Comparison of ENCODE assay signal across 8 cellular contexts in genomic region chr19:34359140-34359953, GRCh38. TPM values are rescaled to one million over a fixed set of nuclear protein-coding genes. Genes with fewer than 3 reads are reported as not detected.
DNase-seq lines count a peak whose midpoint lies in the region; ATAC-seq and TF ChIP-seq lines count a peak whose summit lies in the region.

No MANE protein-coding gene starts in this region.

- intact Hi-C loops in left ventricle myocardium inferior (cut with micrococcal nuclease) (no loop called here), prostate gland (cut with DNase I) (no loop called here)

- H3K9me3 ChIP-seq in left ventricle myocardium inferior (replicated peaks) (no peaks in the 10 kb centered on the region), prostate gland (no peaks in the 10 kb centered on the region)

- WGBS in prostate gland: 4% methylated on average over 61 of the region's 61 CpGs
- 4% methylated on average over 61 of the region's 61 CpGs for WGBS in urinary bladder

- in situ Hi-C loops in GM13976 (cut with MboI; ENCODE audit: low sequenced_read_pairs, unreplicated experiment): no loop called here

- H3K4me1 ChIP-seq in left ventricle myocardium inferior: peaks cover 14% of the 10 kb centered on the region
- H3K4me1 ChIP-seq in prostate gland (replicated peaks): peaks cover 4% of the 10 kb centered on the region
- no peaks in the 10 kb centered on the region for H3K4me1 ChIP-seq in urinary bladder (ENCODE audit: insufficient read depth)

- H3K27me3 ChIP-seq in left ventricle myocardium inferior (ENCODE audit: low read depth) (no peaks in the 10 kb centered on the region), prostate gland (replicated peaks; ENCODE audit: insufficient read depth) (no peaks in the 10 kb centered on the region)

- H3K36me3 ChIP-seq in left ventricle myocardium inferior: peaks cover 16% of the 10 kb centered on the region
- no peaks in the 10 kb centered on the region for H3K36me3 ChIP-seq in prostate gland
- H3K36me3 ChIP-seq in urinary bladder (ENCODE audit: insufficient read depth): no peaks in the 10 kb centered on the region

- TF ChIP-seq POLR2A in prostate gland (IDR thresholded peaks at IDR 0.05): peak; percentile 50

- peak; percentile 93 for ATAC-seq in HG02852 (IDR thresholded peaks at IDR 0.05; ENCODE audit: unreplicated experiment)

- DNase-seq in GM13976 (ENCODE audit: low spot score): peak; percentile 99
- DNase-seq in NCI-H1436 (lab: John Stamatoyannopoulos, UW): peak; percentile 97
- peak; percentile 99 for DNase-seq in SW480 (ENCODE audit: low spot score)
- peak; percentile 97 for DNase-seq in amniotic epithelial cell (ENCODE audit: low read depth)
- peak; percentile 97 for DNase-seq in left ventricle myocardium inferior
- peak; percentile 93 for DNase-seq in prostate gland (ENCODE audit: low spot score)

- peak overlapping the region; percentile 91 for H3K27ac ChIP-seq in left ventricle myocardium inferior (replicated peaks)
- peak overlapping the region; percentile 76 to 87 for H3K27ac ChIP-seq in prostate gland
- peak overlapping the region; percentile 85 for H3K27ac ChIP-seq in urinary bladder (ENCODE audit: low read depth)

- TF ChIP-seq CTCF in GM13976 (IDR thresholded peaks at IDR 0.05; ENCODE audit: borderline replicate concordance, control extremely low read depth, extremely low read depth, insufficient read depth, missing control alignments) (peak; percentile 68), left ventricle myocardium inferior (IDR thresholded peaks at IDR 0.05; ENCODE audit: borderline replicate concordance) (peak; percentile 64), prostate gland (IDR thresholded peaks at IDR 0.05) (peak in 3 of 4 experiments; percentile 65 to 75 (median 66))

- H3K4me3 ChIP-seq in left ventricle myocardium inferior: peak overlapping the region; percentile 62
- peak overlapping the region; percentile 31 to 32 for H3K4me3 ChIP-seq in prostate gland
- H3K4me3 ChIP-seq in urinary bladder (ENCODE audit: low read depth, low read length): peak overlapping the region; percentile 46

RNA-seq across cellular contexts. Expression of gene GPI, which starts 5.6 kb away (rescaled TPM):
- total RNA-seq in left ventricle myocardium inferior: 473 TPM
- 100 to 1,000 TPM; 106 to 188 TPM for total RNA-seq in prostate gland
- total RNA-seq in urinary bladder: 67.7 TPM
- 206 TPM for polyA plus RNA-seq in urinary bladder

RNA-seq across cellular contexts. Expression of gene PDCD2L, which starts 44.9 kb away (rescaled TPM):
- 12.8 TPM for total RNA-seq in left ventricle myocardium inferior
- 10 to 100 TPM; 15.5 to 16.2 TPM for total RNA-seq in prostate gland
- total RNA-seq in urinary bladder: 8.1 TPM
- polyA plus RNA-seq in urinary bladder: 13.0 TPM

Comparison
In these comparisons a context has a peak if more than half of its experiments do, and no peak if none do; other contexts are left out.
1. Peak in every context shown above with its lines: DNase-seq, ATAC-seq, H3K4me3 ChIP-seq and H3K27ac ChIP-seq.